ENCODE assay signal across 9 cellular contexts in genomic region chr15:74420193-74420905, GRCh38. TPM values are rescaled to one million over a fixed set of nuclear protein-coding genes. Genes with fewer than 3 reads are reported as not detected.
DNase-seq lines count a peak whose midpoint lies in the region; ATAC-seq and TF ChIP-seq lines count a peak whose summit lies in the region.
"Had no signal": no experiment of that assay in that cellular context is flagged by ENCODE, and none has a peak within 500 bp of the region (broad histone marks: within the 10 kb centered on the region; RNA-seq: fewer than 3 reads in every experiment).

No MANE protein-coding gene starts in this region.

- H3K23ac ChIP-seq in IMR-90 (ENCODE audit: low read depth, low read length): 0 out of 2 replicates have a peak overlapping the region, but pooled peaks have one; percentile 11

- TF ChIP-seq POLR2A in IMR-90 (IDR thresholded peaks at IDR 0.05; ENCODE audit: low read depth, low read length) (no peak), body of pancreas (IDR thresholded peaks at IDR 0.05) (no peak)

- no TSS peak for BruUV-seq in IMR-90 (replicated peaks; lab: Mats Ljungman, UMichigan)

- H3K4me1 Mint-ChIP-seq in nephron: peaks cover 64% of the 10 kb centered on the region

- H3K4ac ChIP-seq in IMR-90 (ENCODE audit: low read depth, low read length): peak overlapping the region; percentile 91

- peak overlapping the region in 2 of 3 experiments; percentile 43 to 82 for H3K27ac Mint-ChIP-seq in nephron

- in situ Hi-C loops in IMR-90 (cut with MboI; ENCODE audit: low sequenced_read_pairs): no loop called here

- TF ChIP-seq CTCF in IMR-90 (conservative IDR thresholded peaks at IDR 0.05; ENCODE audit: low read depth, low read length) (no peak), body of pancreas (IDR thresholded peaks at IDR 0.05) (no peak), nephron (IDR thresholded peaks at IDR 0.05; ENCODE audit: unreplicated experiment in 3 of 3) (no peak)

- no peaks in the 10 kb centered on the region for H3K27me3 ChIP-seq in IMR-90 (ENCODE audit: control insufficient read depth, insufficient read depth, low read length)
- H3K27me3 ChIP-seq in body of pancreas: no peaks in the 10 kb centered on the region

- H3K4me3 ChIP-seq in IMR-90 (ENCODE audit: insufficient read depth, low read depth, low read length) (no peak overlapping the region), body of pancreas (no peak overlapping the region)
- H3K4me3 ChIP-seq: lower lobe of right lung had no signal

- H3K4me1 ChIP-seq in IMR-90 (ENCODE audit: control insufficient read depth, insufficient read depth, low read length) (peaks cover 50% of the 10 kb centered on the region), body of pancreas (no peaks in the 10 kb centered on the region)

- H4K20me1 ChIP-seq in IMR-90 (ENCODE audit: insufficient read depth, low read length): no peaks in the 10 kb centered on the region; the same call in 1 of the 2 replicates

- peak overlapping the region; percentile 90 for H2BK5ac ChIP-seq in IMR-90 (ENCODE audit: low read depth, low read length, poor library complexity, severe bottlenecking)

- ATAC-seq in IMR-90 (ENCODE audit: low read depth) (peak; percentile 6), body of pancreas (peak; percentile 49), GM21367 (IDR thresholded peaks at IDR 0.05; ENCODE audit: unreplicated experiment) (no peak)

- intact Hi-C loops in IMR-90 (cut with micrococcal nuclease) (no loop called here), body of pancreas (cut with DNase I) (no loop called here)

- CTCF ChIA-PET in IMR-90 (lab: Yijun Ruan, JAX): interaction anchor here (1.4 kb wide), 1 partner anchor 38 kb away, joined by 5 read pairs; no protein-coding TSS in a partner anchor

- peaks cover 22 to 97% of the 10 kb centered on the region in 2 experiments for H3K79me1 ChIP-seq in IMR-90 (ENCODE audit: low read depth in 1 of 2, low read length in 2 of 2)

- H4K5ac ChIP-seq in IMR-90 (ENCODE audit: low read depth, low read length): no peak overlapping the region

- no peak for TF ChIP-seq RAD21 in IMR-90 (IDR thresholded peaks at IDR 0.05; ENCODE audit: low read length)

- no peak overlapping the region for H3K56ac ChIP-seq in IMR-90 (ENCODE audit: extremely low read depth, insufficient read depth, low read length)

- H3K9me3 ChIP-seq in IMR-90 (ENCODE audit: control insufficient read depth, insufficient read depth, low read length) (no peaks in the 10 kb centered on the region), body of pancreas (no peaks in the 10 kb centered on the region)
- H3K9me3 ChIP-seq: lower lobe of right lung had no signal

- H3K18ac ChIP-seq in IMR-90 (ENCODE audit: low read depth, low read length): no peak overlapping the region; the same call in 1 of the 2 replicates

- H3K9me3 Mint-ChIP-seq in nephron: no peaks in the 10 kb centered on the region

- POLR2A ChIA-PET in IMR-90 (lab: Charles Lee; ENCODE audit: unreplicated experiment): interaction anchor here (0.7 kb wide), 1 partner anchor 12 kb away, joined by 3 read pairs; no protein-coding TSS in a partner anchor

- DNase-seq in EL (peak; percentile 64), IMR-90 (no peak), body of pancreas (peak; percentile 28 to 42 (median 40)), ureter (ENCODE audit: low spot score) (no peak), OCI-M2 (lab: John Stamatoyannopoulos, UW; ENCODE audit: unreplicated experiment) (no peak), NCI-H774 (lab: John Stamatoyannopoulos, UW) (no peak)
- DNase-seq: lower lobe of right lung had no signal

- H3K4me2 ChIP-seq in IMR-90 (ENCODE audit: low read depth, low read length): no peak overlapping the region

- H2BK20ac ChIP-seq in IMR-90 (ENCODE audit: low read depth, low read length): peak overlapping the region; percentile 23; the same call in 1 of the 2 replicates

- peak overlapping the region; percentile 51 for H3K14ac ChIP-seq in IMR-90 (replicated peaks; ENCODE audit: low read depth, low read length)

- H3K9ac ChIP-seq in IMR-90 (ENCODE audit: low read depth, low read length): no peak overlapping the region

- peaks cover 6% of the 10 kb centered on the region for H3K36me3 Mint-ChIP-seq in nephron (ENCODE audit: low read depth)

- H3K36me3 ChIP-seq in IMR-90 (ENCODE audit: control insufficient read depth, insufficient read depth, low read length) (peaks cover 3% of the 10 kb centered on the region; the same call in 1 of the 2 replicates), body of pancreas (replicated peaks in 1 of 2; ENCODE audit: insufficient read depth in 1 of 2, low read depth in 2 of 2) (no peaks in the 10 kb centered on the region)

- peaks cover 8% of the 10 kb centered on the region for H3K27me3 Mint-ChIP-seq in nephron (ENCODE audit: low read depth)

- peak overlapping the region; percentile 78 for H2AK9ac ChIP-seq in IMR-90 (replicated peaks; ENCODE audit: low read depth, low read length, poor library complexity)

- no peak overlapping the region; the same call in 2 of the 3 replicates for H2BK15ac ChIP-seq in IMR-90 (ENCODE audit: low read depth, low read length)

- no peak overlapping the region for H3K4me3 Mint-ChIP-seq in nephron

- peak overlapping the region; percentile 66 for H4K91ac ChIP-seq in IMR-90 (ENCODE audit: insufficient read depth, low read depth, low read length)

- peaks cover 49% of the 10 kb centered on the region for H3K9me1 ChIP-seq in IMR-90 (ENCODE audit: insufficient read depth, low read length)

- H3K27ac ChIP-seq in IMR-90 (ENCODE audit: insufficient read depth, low read length) (no peak overlapping the region; the same call in 1 of the 2 replicates), body of pancreas (no peak overlapping the region)
- H3K27ac ChIP-seq: lower lobe of right lung had no signal

- peak overlapping the region; percentile 61 for H2BK120ac ChIP-seq in IMR-90 (ENCODE audit: low read depth, low read length)

- H2AK5ac ChIP-seq in IMR-90 (ENCODE audit: low read depth, low read length): peak overlapping the region; percentile 88

- dilution Hi-C loops in IMR-90 (cut with HindIII; ENCODE audit: low sequenced_read_pairs, unreplicated experiment): no loop called here

- WGBS in IMR-90 (ENCODE audit: extremely low coverage in 2 of 2, insufficient read length in 1 of 2), 2 experiments: 61% methylated on average over 6 of the region's 10 CpGs; no CpG with 5 or more reads in 1 of the 2 experiments
- WGBS in body of pancreas, 2 donors: 56 to 65% methylated on average over 10 of the region's 10 CpGs

- peak overlapping the region in 1 of 2 experiments; percentile 61; a peak in 3 of 4 replicates for H4K8ac ChIP-seq in IMR-90 (ENCODE audit: low read depth in 2 of 2, low read length in 2 of 2)

- peak overlapping the region; percentile 28 for H2AFZ ChIP-seq in IMR-90 (replicated peaks; ENCODE audit: low read length, poor library complexity)

TF ChIP-seq in IMR-90, 13 proteins besides CTCF, POLR2A, EP300 and RAD21:
- TF ChIP-seq BHLHE40 (IDR thresholded peaks at IDR 0.05; ENCODE audit: low read depth, low read length) (no peak), CHD1 (IDR thresholded peaks at IDR 0.05; ENCODE audit: low read depth, low read length) (no peak), RFX5 (IDR thresholded peaks at IDR 0.05; ENCODE audit: low read depth, low read length) (no peak), MAFK (IDR thresholded peaks at IDR 0.05; ENCODE audit: low read depth, low read length) (no peak), FOS (IDR thresholded peaks at IDR 0.05; ENCODE audit: low read depth, low read length) (no peak), MAZ (IDR thresholded peaks at IDR 0.05; ENCODE audit: borderline replicate concordance, low read depth, low read length) (no peak), SMC3 (IDR thresholded peaks at IDR 0.05; ENCODE audit: low read depth, low read length) (no peak), RCOR1 (IDR thresholded peaks at IDR 0.05; ENCODE audit: insufficient replicate concordance, low read length) (no peak), NFE2L2 (IDR thresholded peaks at IDR 0.05; ENCODE audit: low read depth, low read length) (no peak), MXI1 (IDR thresholded peaks at IDR 0.05; ENCODE audit: borderline replicate concordance, low read depth, low read length) (no peak), CEBPB (IDR thresholded peaks at IDR 0.05; ENCODE audit: low read depth, low read length) (no peak)
- TF ChIP-seq, protein P1, sequence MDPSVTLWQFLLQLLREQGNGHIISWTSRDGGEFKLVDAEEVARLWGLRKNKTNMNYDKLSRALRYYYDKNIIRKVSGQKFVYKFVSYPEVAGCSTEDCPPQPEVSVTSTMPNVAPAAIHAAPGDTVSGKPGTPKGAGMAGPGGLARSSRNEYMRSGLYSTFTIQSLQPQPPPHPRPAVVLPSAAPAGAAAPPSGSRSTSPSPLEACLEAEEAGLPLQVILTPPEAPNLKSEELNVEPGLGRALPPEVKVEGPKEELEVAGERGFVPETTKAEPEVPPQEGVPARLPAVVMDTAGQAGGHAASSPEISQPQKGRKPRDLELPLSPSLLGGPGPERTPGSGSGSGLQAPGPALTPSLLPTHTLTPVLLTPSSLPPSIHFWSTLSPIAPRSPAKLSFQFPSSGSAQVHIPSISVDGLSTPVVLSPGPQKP (IDR thresholded peaks at IDR 0.05; ENCODE audit: borderline replicate concordance, low read depth, low read length): no peak
- TF ChIP-seq, protein P2, sequence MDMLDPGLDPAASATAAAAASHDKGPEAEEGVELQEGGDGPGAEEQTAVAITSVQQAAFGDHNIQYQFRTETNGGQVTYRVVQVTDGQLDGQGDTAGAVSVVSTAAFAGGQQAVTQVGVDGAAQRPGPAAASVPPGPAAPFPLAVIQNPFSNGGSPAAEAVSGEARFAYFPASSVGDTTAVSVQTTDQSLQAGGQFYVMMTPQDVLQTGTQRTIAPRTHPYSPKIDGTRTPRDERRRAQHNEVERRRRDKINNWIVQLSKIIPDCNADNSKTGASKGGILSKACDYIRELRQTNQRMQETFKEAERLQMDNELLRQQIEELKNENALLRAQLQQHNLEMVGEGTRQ (IDR thresholded peaks at IDR 0.05; ENCODE audit: low read depth, low read length): no peak

RNA-seq across cellular contexts. Expression of gene SEMA7A, which starts 13.4 kb away (rescaled TPM):
- total RNA-seq in IMR-90 (2012; rRNA removed): 27.8 and 30.5 TPM in 2 replicates
- polyA plus RNA-seq in IMR-90 (2012; rRNA removed): 87.3 and 88.1 TPM in 2 replicates
- 46.2 and 68.0 TPM in 2 replicates for polyA plus RNA-seq in IMR-90 (2012; cell fraction: cytosol; rRNA removed)
- polyA plus RNA-seq in IMR-90 (2012; cell fraction: nucleus; rRNA removed; ENCODE audit: low replicate concordance): 57.3 and 104 TPM in 2 replicates
- under 1 TPM; 0.33 to 0.52 TPM for total RNA-seq in body of pancreas
- total RNA-seq in ureter: 2.2 TPM

RNA-seq across cellular contexts. Expression of gene UBL7, which starts 40.6 kb away (rescaled TPM):
- total RNA-seq in IMR-90 (2012; rRNA removed): 57.8 and 68.1 TPM in 2 replicates
- polyA plus RNA-seq in IMR-90 (2012; rRNA removed): 78.4 and 80.1 TPM in 2 replicates
- polyA plus RNA-seq in IMR-90 (2012; cell fraction: cytosol; rRNA removed): 64.2 and 85.0 TPM in 2 replicates
- polyA plus RNA-seq in IMR-90 (2012; cell fraction: nucleus; rRNA removed; ENCODE audit: low replicate concordance): 21.3 and 32.0 TPM in 2 replicates
- 10 to 100 TPM; 25.7 to 47.2 TPM for total RNA-seq in body of pancreas
- 26.7 TPM for total RNA-seq in ureter

RNA-seq across cellular contexts. Expression of gene CYP11A1, which starts 52.9 kb away (rescaled TPM):
- total RNA-seq in IMR-90 (2012; rRNA removed) (0.18 and 0.28 TPM in 2 replicates), body of pancreas (under 1 TPM; 0.26 to 0.99 TPM), ureter (2.4 TPM)
- polyA plus RNA-seq in IMR-90 (2012; rRNA removed): 0.46 and 0.50 TPM in 2 replicates
- polyA plus RNA-seq in IMR-90 (2012; cell fraction: cytosol; rRNA removed): 0.17 and 0.60 TPM in 2 replicates
- 0.23 and 0.26 TPM in 2 replicates for polyA plus RNA-seq in IMR-90 (2012; cell fraction: nucleus; rRNA removed; ENCODE audit: low replicate concordance)

Comparison
In these comparisons a context has a peak if more than half of its experiments do, and no peak if none do; other contexts are left out.
1. DNase-seq: peak in EL (single experiment) and body of pancreas (4 of 4); none in IMR-90 (single experiment), ureter (single experiment), OCI-M2 (single experiment) and NCI-H774 (single experiment).